ENCODE assay signal across 35 cellular contexts in the genomic region with DNA sequence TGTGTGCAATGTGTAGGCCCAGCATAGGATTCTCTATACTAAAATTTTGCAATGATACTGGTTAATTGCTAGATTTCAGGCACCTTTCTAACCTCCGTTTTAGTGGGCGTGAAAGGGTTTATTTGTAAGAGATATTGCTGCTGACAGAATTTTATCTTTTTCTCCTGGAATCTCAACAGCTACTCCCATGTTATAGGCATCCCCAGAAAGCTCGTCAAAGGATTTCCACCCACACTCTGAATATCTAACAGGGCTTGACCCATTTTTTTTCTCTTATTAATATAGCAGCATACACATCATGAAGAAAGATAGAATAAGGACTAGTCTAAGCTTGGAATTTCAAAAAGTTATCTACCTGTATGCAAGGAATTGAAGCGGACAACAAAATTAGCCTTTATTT.
"Had no signal": no experiment of that assay in that cellular context is flagged by ENCODE, and none has a peak within 500 bp of the region (broad histone marks: within the 10 kb centered on the region; RNA-seq: fewer than 3 reads in every experiment).

No MANE protein-coding gene starts in this region.

- H3K27me3 Mint-ChIP-seq: activated naive CD4-positive, alpha-beta T cell treated with anti-CD3 and anti-CD28 coated beads, Interleukin-2, amount 10 ng/mL, durations not matched to agents 7 days and 5 days; activated naive CD4-positive, alpha-beta T cell treated with anti-CD3 and anti-CD28 coated beads, Interleukin-2, amount 50 U/mL, for 24 hours; activated naive CD8-positive, alpha-beta T cell; activated naive CD8-positive, alpha-beta T cell treated with anti-CD3 and anti-CD28 coated beads for 36 hours; activated naive CD8-positive, alpha-beta T cell treated with anti-CD3 and anti-CD28 coated beads, Interleukin-2, amount 10 ng/mL, durations not matched to agents 7 days and 5 days; activated naive CD8-positive, alpha-beta T cell treated with anti-CD3 and anti-CD28 coated beads, Interleukin-2, amount 50 U/mL, for 24 hours; activated T-cell treated with anti-CD3 and anti-CD28 coated beads, Interleukin-2, amount 50 U/mL, for 24 hours; activated T-helper 17 cell treated with anti-CD3 and anti-CD28 coated beads, Interleukin-2, amount 50 U/mL, for 72 hours; brain; central memory CD8-positive, alpha-beta T cell had no signal

- H3K9me3 Mint-ChIP-seq: activated naive CD4-positive, alpha-beta T cell treated with anti-CD3 and anti-CD28 coated beads, Interleukin-2, amount 10 ng/mL, durations not matched to agents 7 days and 5 days; activated naive CD4-positive, alpha-beta T cell treated with anti-CD3 and anti-CD28 coated beads, Interleukin-2, amount 50 U/mL, for 24 hours; activated naive CD8-positive, alpha-beta T cell treated with anti-CD3 and anti-CD28 coated beads, Interleukin-2, amount 10 ng/mL, durations not matched to agents 7 days and 5 days; activated naive CD8-positive, alpha-beta T cell treated with anti-CD3 and anti-CD28 coated beads, Interleukin-2, amount 50 U/mL, for 24 hours; activated T-cell treated with anti-CD3 and anti-CD28 coated beads, Interleukin-2, amount 50 U/mL, for 24 hours; activated T-cell treated with anti-CD3 and anti-CD28 coated beads, Interleukin-2, amount 50 U/mL, for 4 hours; activated T-helper 2 cell treated with anti-CD3 and anti-CD28 coated beads, Interferon-gamma antibody, Interleukin-2, Interleukin-4, amounts not matched to agents 10 μg/mL and 5 μg/mL and 100 μg/mL, durations not matched to agents 14 hours and 24 hours and 36 hours; central memory CD8-positive, alpha-beta T cell had no signal

- H3K4me1 Mint-ChIP-seq: activated naive CD4-positive, alpha-beta T cell treated with anti-CD3 and anti-CD28 coated beads, Interleukin-2, amount 10 ng/mL, durations not matched to agents 7 days and 5 days; activated naive CD4-positive, alpha-beta T cell treated with anti-CD3 and anti-CD28 coated beads, Interleukin-2, amount 50 U/mL, for 24 hours; activated naive CD8-positive, alpha-beta T cell treated with anti-CD3 and anti-CD28 coated beads for 36 hours; activated naive CD8-positive, alpha-beta T cell treated with anti-CD3 and anti-CD28 coated beads, Interleukin-2, amount 10 ng/mL, durations not matched to agents 7 days and 5 days; activated naive CD8-positive, alpha-beta T cell treated with anti-CD3 and anti-CD28 coated beads, Interleukin-2, amount 50 U/mL, for 24 hours; brain had no signal

- H3K27ac Mint-ChIP-seq: activated naive CD4-positive, alpha-beta T cell treated with anti-CD3 and anti-CD28 coated beads for 36 hours; activated naive CD4-positive, alpha-beta T cell treated with anti-CD3 and anti-CD28 coated beads, Interleukin-2, amount 10 ng/mL, durations not matched to agents 7 days and 5 days; activated naive CD4-positive, alpha-beta T cell treated with anti-CD3 and anti-CD28 coated beads, Interleukin-2, amount 50 U/mL, for 24 hours; activated naive CD4-positive, alpha-beta T cell treated with anti-CD3 and anti-CD28 coated beads, Interleukin-2, amount 50 U/mL, for 72 hours; activated naive CD8-positive, alpha-beta T cell; activated naive CD8-positive, alpha-beta T cell treated with anti-CD3 and anti-CD28 coated beads for 36 hours; activated naive CD8-positive, alpha-beta T cell treated with anti-CD3 and anti-CD28 coated beads, Interleukin-2, amount 10 ng/mL, durations not matched to agents 7 days and 5 days; activated naive CD8-positive, alpha-beta T cell treated with anti-CD3 and anti-CD28 coated beads, Interleukin-2, amount 50 U/mL, for 24 hours; activated T-cell treated with anti-CD3 and anti-CD28 coated beads, Interleukin-2, amount 50 U/mL, for 24 hours; activated T-cell treated with anti-CD3 and anti-CD28 coated beads, Interleukin-2, amount 50 U/mL, for 72 hours; activated T-helper 1 cell treated with anti-CD3 and anti-CD28 coated beads, Interleukin-12 subunit alpha, Interleukin-12 subunit beta, Interleukin-2, Interleukin-4 antibody, amounts not matched to agents 30 ng/mL and 10 ng/mL and 1 ng/mL, durations not matched to agents 14 hours and 24 hours and 36 hours; activated T-helper 17 cell treated with anti-CD3 and anti-CD28 coated beads, Interleukin-2, amount 50 U/mL, for 72 hours; activated T-helper 2 cell treated with anti-CD3 and anti-CD28 coated beads, Interferon-gamma antibody, Interleukin-2, Interleukin-4, amounts not matched to agents 10 μg/mL and 5 μg/mL and 100 μg/mL, durations not matched to agents 14 hours and 24 hours and 36 hours; brain had no signal

- ATAC-seq: activated naive CD4-positive, alpha-beta T cell treated with anti-CD3 and anti-CD28 coated beads, Interleukin-2, amount 50 U/mL, for 72 hours; activated naive CD8-positive, alpha-beta T cell treated with anti-CD3 and anti-CD28 coated beads, Interleukin-2, amount 50 U/mL, for 24 hours; activated T-cell treated with anti-CD3 and anti-CD28 coated beads, Interleukin-2, amount 50 U/mL, for 4 hours; activated T-cell treated with anti-CD3 and anti-CD28 coated beads, Interleukin-2, amount 50 U/mL, for 72 hours; activated T-helper 17 cell treated with anti-CD3 and anti-CD28 coated beads, Interleukin-2, amount 50 U/mL, for 72 hours; body of pancreas had no signal

- DNase-seq: activated effector memory CD4-positive, alpha-beta T cell treated with anti-CD3 and anti-CD28 coated beads, Interleukin-2, amount 50 U/mL, for 16 hours; activated effector memory CD4-positive, alpha-beta T cell treated with Interleukin-2 at 50 U/mL for 16 hours; activated gamma-delta T cell; activated gamma-delta T cell treated with Interleukin-2 at 50 U/mL for 16 hours; activated naive CD4-positive, alpha-beta T cell; activated naive CD4-positive, alpha-beta T cell treated with anti-CD3 and anti-CD28 coated beads for 36 hours; activated naive CD4-positive, alpha-beta T cell treated with anti-CD3 and anti-CD28 coated beads, Interleukin-2, amount 10 ng/mL, durations not matched to agents 7 days and 5 days; activated naive CD4-positive, alpha-beta T cell treated with anti-CD3 and anti-CD28 coated beads, Interleukin-2, amount 50 U/mL, for 16 hours; activated naive CD4-positive, alpha-beta T cell treated with Interleukin-2 at 50 U/mL for 16 hours; activated naive CD8-positive, alpha-beta T cell treated with anti-CD3 and anti-CD28 coated beads for 36 hours; activated naive CD8-positive, alpha-beta T cell treated with anti-CD3 and anti-CD28 coated beads, Interleukin-2, amount 10 ng/mL, durations not matched to agents 7 days and 5 days; activated naive CD8-positive, alpha-beta T cell treated with anti-CD3 and anti-CD28 coated beads, Interleukin-2, amount 50 U/mL, for 24 hours; activated T-cell treated with anti-CD3 and anti-CD28 coated beads, Interleukin-2, amount 50 U/mL, for 1 hour; activated T-cell treated with anti-CD3 and anti-CD28 coated beads, Interleukin-2, amount 50 U/mL, for 24 hours; activated T-cell treated with anti-CD3 and anti-CD28 coated beads, Interleukin-2, amount 50 U/mL, for 4 hours; activated T-cell treated with anti-CD3 and anti-CD28 coated beads, Interleukin-2, amount 50 U/mL, for 48 hours; activated T-cell treated with anti-CD3 and anti-CD28 coated beads, Interleukin-2, amount 50 U/mL, for 72 hours; adrenal gland; amniotic stem cell; amygdala; anterior cingulate cortex; aorta; body of pancreas; brain microvascular endothelial cell; caudate nucleus; central memory CD4-positive, alpha-beta T cell; cerebellar nuclear complex had no signal

- H3K4me3 Mint-ChIP-seq: activated naive CD4-positive, alpha-beta T cell treated with anti-CD3 and anti-CD28 coated beads for 36 hours; activated naive CD4-positive, alpha-beta T cell treated with anti-CD3 and anti-CD28 coated beads, Interleukin-2, amount 10 ng/mL, durations not matched to agents 7 days and 5 days; activated naive CD4-positive, alpha-beta T cell treated with anti-CD3 and anti-CD28 coated beads, Interleukin-2, amount 50 U/mL, for 24 hours; activated naive CD8-positive, alpha-beta T cell; activated naive CD8-positive, alpha-beta T cell treated with anti-CD3 and anti-CD28 coated beads for 36 hours; activated naive CD8-positive, alpha-beta T cell treated with anti-CD3 and anti-CD28 coated beads, Interleukin-2, amount 10 ng/mL, durations not matched to agents 7 days and 5 days; activated naive CD8-positive, alpha-beta T cell treated with anti-CD3 and anti-CD28 coated beads, Interleukin-2, amount 50 U/mL, for 24 hours; activated T-cell treated with anti-CD3 and anti-CD28 coated beads, Interleukin-2, amount 50 U/mL, for 24 hours; activated T-cell treated with anti-CD3 and anti-CD28 coated beads, Interleukin-2, amount 50 U/mL, for 4 hours; activated T-cell treated with anti-CD3 and anti-CD28 coated beads, Interleukin-2, amount 50 U/mL, for 72 hours; activated T-helper 1 cell treated with anti-CD3 and anti-CD28 coated beads, Interleukin-12 subunit alpha, Interleukin-12 subunit beta, Interleukin-2, Interleukin-4 antibody, amounts not matched to agents 30 ng/mL and 10 ng/mL and 1 ng/mL, durations not matched to agents 14 hours and 24 hours and 36 hours; activated T-helper 17 cell treated with anti-CD3 and anti-CD28 coated beads, Interleukin-2, amount 50 U/mL, for 72 hours; brain; central memory CD8-positive, alpha-beta T cell had no signal
